1 cellular context compared by ENCODE assay signal in the genomic region with DNA sequence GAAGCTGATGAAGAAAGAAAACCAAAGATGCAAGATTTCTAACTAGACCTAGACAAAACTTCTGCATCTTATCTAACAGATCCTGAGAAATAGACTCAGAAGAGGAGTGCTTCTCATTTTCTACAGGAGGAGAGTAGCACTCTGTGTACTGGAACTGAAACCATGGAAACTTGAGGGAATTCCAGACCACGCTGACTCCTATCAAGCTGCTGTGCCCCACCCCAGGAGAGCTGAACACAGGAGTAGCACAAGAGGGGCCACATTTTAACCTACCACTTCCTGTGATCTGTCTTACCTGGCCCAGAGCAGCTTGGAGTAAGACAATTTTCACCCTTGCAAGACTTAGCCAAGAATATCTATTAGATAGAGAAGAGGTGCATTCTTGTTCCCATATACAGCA.
TF ChIP-seq lines count a peak whose summit lies in the region.

No MANE protein-coding gene starts in this region.

TF ChIP-seq in HepG2, 621 proteins besides CTCF, POLR2A, EP300 and RAD21 (continued from another document):
- TF ChIP-seq, protein P1, sequence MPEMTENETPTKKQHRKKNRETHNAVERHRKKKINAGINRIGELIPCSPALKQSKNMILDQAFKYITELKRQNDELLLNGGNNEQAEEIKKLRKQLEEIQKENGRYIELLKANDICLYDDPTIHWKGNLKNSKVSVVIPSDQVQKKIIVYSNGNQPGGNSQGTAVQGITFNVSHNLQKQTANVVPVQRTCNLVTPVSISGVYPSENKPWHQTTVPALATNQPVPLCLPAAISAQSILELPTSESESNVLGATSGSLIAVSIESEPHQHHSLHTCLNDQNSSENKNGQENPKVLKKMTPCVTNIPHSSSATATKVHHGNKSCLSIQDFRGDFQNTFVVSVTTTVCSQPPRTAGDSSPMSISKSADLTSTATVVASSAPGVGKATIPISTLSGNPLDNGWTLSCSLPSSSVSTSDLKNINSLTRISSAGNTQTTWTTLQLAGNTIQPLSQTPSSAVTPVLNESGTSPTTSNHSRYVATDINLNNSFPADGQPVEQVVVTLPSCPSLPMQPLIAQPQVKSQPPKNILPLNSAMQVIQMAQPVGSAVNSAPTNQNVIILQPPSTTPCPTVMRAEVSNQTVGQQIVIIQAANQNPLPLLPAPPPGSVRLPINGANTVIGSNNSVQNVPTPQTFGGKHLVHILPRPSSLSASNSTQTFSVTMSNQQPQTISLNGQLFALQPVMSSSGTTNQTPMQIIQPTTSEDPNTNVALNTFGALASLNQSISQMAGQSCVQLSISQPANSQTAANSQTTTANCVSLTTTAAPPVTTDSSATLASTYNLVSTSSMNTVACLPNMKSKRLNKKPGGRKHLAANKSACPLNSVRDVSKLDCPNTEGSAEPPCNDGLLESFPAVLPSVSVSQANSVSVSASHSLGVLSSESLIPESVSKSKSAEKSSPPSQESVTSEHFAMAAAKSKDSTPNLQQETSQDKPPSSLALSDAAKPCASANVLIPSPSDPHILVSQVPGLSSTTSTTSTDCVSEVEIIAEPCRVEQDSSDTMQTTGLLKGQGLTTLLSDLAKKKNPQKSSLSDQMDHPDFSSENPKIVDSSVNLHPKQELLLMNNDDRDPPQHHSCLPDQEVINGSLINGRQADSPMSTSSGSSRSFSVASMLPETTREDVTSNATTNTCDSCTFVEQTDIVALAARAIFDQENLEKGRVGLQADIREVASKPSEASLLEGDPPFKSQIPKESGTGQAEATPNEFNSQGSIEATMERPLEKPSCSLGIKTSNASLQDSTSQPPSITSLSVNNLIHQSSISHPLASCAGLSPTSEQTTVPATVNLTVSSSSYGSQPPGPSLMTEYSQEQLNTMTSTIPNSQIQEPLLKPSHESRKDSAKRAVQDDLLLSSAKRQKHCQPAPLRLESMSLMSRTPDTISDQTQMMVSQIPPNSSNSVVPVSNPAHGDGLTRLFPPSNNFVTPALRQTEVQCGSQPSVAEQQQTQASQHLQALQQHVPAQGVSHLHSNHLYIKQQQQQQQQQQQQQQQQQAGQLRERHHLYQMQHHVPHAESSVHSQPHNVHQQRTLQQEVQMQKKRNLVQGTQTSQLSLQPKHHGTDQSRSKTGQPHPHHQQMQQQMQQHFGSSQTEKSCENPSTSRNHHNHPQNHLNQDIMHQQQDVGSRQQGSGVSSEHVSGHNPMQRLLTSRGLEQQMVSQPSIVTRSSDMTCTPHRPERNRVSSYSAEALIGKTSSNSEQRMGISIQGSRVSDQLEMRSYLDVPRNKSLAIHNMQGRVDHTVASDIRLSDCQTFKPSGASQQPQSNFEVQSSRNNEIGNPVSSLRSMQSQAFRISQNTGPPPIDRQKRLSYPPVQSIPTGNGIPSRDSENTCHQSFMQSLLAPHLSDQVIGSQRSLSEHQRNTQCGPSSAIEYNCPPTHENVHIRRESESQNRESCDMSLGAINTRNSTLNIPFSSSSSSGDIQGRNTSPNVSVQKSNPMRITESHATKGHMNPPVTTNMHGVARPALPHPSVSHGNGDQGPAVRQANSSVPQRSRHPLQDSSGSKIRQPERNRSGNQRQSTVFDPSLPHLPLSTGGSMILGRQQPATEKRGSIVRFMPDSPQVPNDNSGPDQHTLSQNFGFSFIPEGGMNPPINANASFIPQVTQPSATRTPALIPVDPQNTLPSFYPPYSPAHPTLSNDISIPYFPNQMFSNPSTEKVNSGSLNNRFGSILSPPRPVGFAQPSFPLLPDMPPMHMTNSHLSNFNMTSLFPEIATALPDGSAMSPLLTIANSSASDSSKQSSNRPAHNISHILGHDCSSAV (CRISPR knock-in tag; IDR thresholded peaks at IDR 0.05; ENCODE audit: borderline replicate concordance): no peak
- TF ChIP-seq, protein P2, sequence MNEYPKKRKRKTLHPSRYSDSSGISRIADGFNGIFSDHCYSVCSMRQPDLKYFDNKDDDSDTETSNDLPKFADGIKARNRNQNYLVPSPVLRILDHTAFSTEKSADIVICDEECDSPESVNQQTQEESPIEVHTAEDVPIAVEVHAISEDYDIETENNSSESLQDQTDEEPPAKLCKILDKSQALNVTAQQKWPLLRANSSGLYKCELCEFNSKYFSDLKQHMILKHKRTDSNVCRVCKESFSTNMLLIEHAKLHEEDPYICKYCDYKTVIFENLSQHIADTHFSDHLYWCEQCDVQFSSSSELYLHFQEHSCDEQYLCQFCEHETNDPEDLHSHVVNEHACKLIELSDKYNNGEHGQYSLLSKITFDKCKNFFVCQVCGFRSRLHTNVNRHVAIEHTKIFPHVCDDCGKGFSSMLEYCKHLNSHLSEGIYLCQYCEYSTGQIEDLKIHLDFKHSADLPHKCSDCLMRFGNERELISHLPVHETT (CRISPR knock-in tag; conservative IDR thresholded peaks at IDR 0.05): no peak
- TF ChIP-seq NR2C2 (CRISPR knock-in tag; IDR thresholded peaks at IDR 0.05; ENCODE audit: borderline replicate concordance) (no peak), KDM1A (CRISPR knock-in tag; IDR thresholded peaks at IDR 0.05) (no peak), ZNF790 (CRISPR knock-in tag; IDR thresholded peaks at IDR 0.05; ENCODE audit: borderline replicate concordance) (no peak)
TF ChIP-seq in HepG2: peak in this region for 0.
